8 cellular contexts compared by ENCODE assay signal in genomic region chrX:71096702-71097032, GRCh38. TPM values are rescaled to one million over a fixed set of nuclear protein-coding genes. Genes with fewer than 3 reads are reported as not detected.
DNase-seq lines count a peak whose midpoint lies in the region; ATAC-seq and TF ChIP-seq lines count a peak whose summit lies in the region.

No MANE protein-coding gene starts in this region.

- no peak for TF ChIP-seq POLR2A in spleen (IDR thresholded peaks at IDR 0.05)

- DNase-seq in HAP-1 (ENCODE audit: low spot score in 2 of 2) = no peak
- no peak for DNase-seq in activated CD8-positive, alpha-beta T cell treated with anti-CD3 and anti-CD28 coated beads, Interleukin-2, amount 10 ng/mL, durations not matched to agents 7 days and 5 days
- DNase-seq in spleen = no peak
- no peak for DNase-seq in foreskin keratinocyte
- DNase-seq in HCEC 1CT = no peak

- whole genome bisulfite sequencing in spleen, 5 donors = 1 to 32% (median 11%) methylated on average over 6 to 15 of the region's 15 CpGs; no CpG with 5 or more reads in 1 of the 5 donors

- TF ChIP-seq CTCF in spleen (IDR thresholded peaks at IDR 0.05 in 8 of 11, conservative IDR thresholded peaks at IDR 0.05 in 3 of 11) = no peak
- no peak for TF ChIP-seq CTCF in foreskin keratinocyte (conservative IDR thresholded peaks at IDR 0.05)

- H3K4me3 Mint-ChIP-seq in activated CD8-positive, alpha-beta T cell treated with anti-CD3 and anti-CD28 coated beads, Interleukin-2, amount 10 ng/mL, durations not matched to agents 7 days and 5 days = peak overlapping the region; percentile 87

- peaks cover 44% of the 10 kb centered on the region for H3K4me1 Mint-ChIP-seq in activated CD8-positive, alpha-beta T cell treated with anti-CD3 and anti-CD28 coated beads, Interleukin-2, amount 10 ng/mL, durations not matched to agents 7 days and 5 days (ENCODE audit: low read depth)

- peak overlapping the region; percentile 53 for H3K4me3 ChIP-seq in HAP-1
- H3K4me3 ChIP-seq in iPS-11a (ENCODE audit: low read depth, low read length) = peak overlapping the region; percentile 63
- H3K4me3 ChIP-seq in spleen = peak overlapping the region; percentile 28 to 77 (median 47)

- H3K27me3 ChIP-seq in HAP-1 (ENCODE audit: low read depth) = no peaks in the 10 kb centered on the region
- H3K27me3 ChIP-seq in spleen (replicated peaks in 1 of 7) = peaks cover 0 to 3% (median 0%) of the 10 kb centered on the region in 7 donors
- H3K27me3 ChIP-seq in foreskin keratinocyte = no peaks in the 10 kb centered on the region

- H3K27ac ChIP-seq in spleen = peak overlapping the region in 7 of 8 donors; percentile 53 to 90 (median 84)
- no peak overlapping the region for H3K27ac ChIP-seq in foreskin keratinocyte

- POLR2A ChIA-PET in activated CD8-positive, alpha-beta T cell treated with anti-CD3 and anti-CD28 coated beads, Interleukin-2, amount 10 ng/mL, durations not matched to agents 7 days and 5 days (lab: Charles Lee) = interaction anchor here (0.6 to 1.3 kb wide), 5 partner anchors 12 to 1175 kb away, joined by 3 to 17 read pairs (median 4); partner anchors contain the start of genes IL2RG and MED12

- CTCF ChIA-PET in activated CD8-positive, alpha-beta T cell treated with anti-CD3 and anti-CD28 coated beads, Interleukin-2, amount 10 ng/mL, durations not matched to agents 7 days and 5 days (lab: Charles Lee) = interaction anchor here (0.6 to 1.8 kb wide), 5 partner anchors 10 to 82 kb away, joined by 3 to 10 read pairs (median 4); partner anchors contain the start of genes CXorf65 and MED12

- intact Hi-C loops in spleen (cut with DNase I; ENCODE audit: low total_unique reads) = no loop called here

- H3K27ac Mint-ChIP-seq in activated CD8-positive, alpha-beta T cell treated with anti-CD3 and anti-CD28 coated beads, Interleukin-2, amount 10 ng/mL, durations not matched to agents 7 days and 5 days = no peak overlapping the region

- no peaks in the 10 kb centered on the region for H3K27me3 Mint-ChIP-seq in activated CD8-positive, alpha-beta T cell treated with anti-CD3 and anti-CD28 coated beads, Interleukin-2, amount 10 ng/mL, durations not matched to agents 7 days and 5 days (ENCODE audit: low read depth)

- no peaks in the 10 kb centered on the region for H3K9me3 Mint-ChIP-seq in activated CD8-positive, alpha-beta T cell treated with anti-CD3 and anti-CD28 coated beads, Interleukin-2, amount 10 ng/mL, durations not matched to agents 7 days and 5 days (ENCODE audit: insufficient read depth)

- peaks cover 2% of the 10 kb centered on the region for H3K36me3 Mint-ChIP-seq in activated CD8-positive, alpha-beta T cell treated with anti-CD3 and anti-CD28 coated beads, Interleukin-2, amount 10 ng/mL, durations not matched to agents 7 days and 5 days (ENCODE audit: low read depth)

- ATAC-seq in activated CD8-positive, alpha-beta T cell treated with anti-CD3 and anti-CD28 coated beads, Interleukin-2, amount 10 ng/mL, durations not matched to agents 7 days and 5 days = no peak
- ATAC-seq in foreskin keratinocyte (no peak), HG03095 (IDR thresholded peaks at IDR 0.05; ENCODE audit: unreplicated experiment) (no peak), HG03025 (IDR thresholded peaks at IDR 0.05; ENCODE audit: low FRiP score, unreplicated experiment) (no peak)

- peaks cover 5% of the 10 kb centered on the region; the same call in 1 of the 2 replicates for H3K4me1 ChIP-seq in HAP-1
- H3K4me1 ChIP-seq in spleen = peaks cover 10 to 54% (median 31%) of the 10 kb centered on the region in 6 donors
- H3K4me1 ChIP-seq in foreskin keratinocyte = no peaks in the 10 kb centered on the region

- H3K36me3 ChIP-seq in HAP-1 (replicated peaks) (no peaks in the 10 kb centered on the region), spleen (peaks cover 0 to 8% (median 0%) of the 10 kb centered on the region in 6 donors)

- H3K9me3 ChIP-seq in HAP-1 = no peaks in the 10 kb centered on the region
- no peaks in the 10 kb centered on the region for H3K9me3 ChIP-seq in spleen

- in situ Hi-C loops in HAP-1 (cut with MboI; ENCODE audit: low sequenced_read_pairs) = no loop called here

RNA-seq across cellular contexts. Expression of gene FOXO4, which starts 1.0 kb away (rescaled TPM):
- 10 to 100 TPM; 12.7 to 14.2 TPM for total RNA-seq in activated CD8-positive, alpha-beta T cell treated with anti-CD3 and anti-CD28 coated beads, Interleukin-2, amount 10 ng/mL, durations not matched to agents 7 days and 5 days
- total RNA-seq in spleen (10 to 100 TPM; 19.1 to 50.9 (median 32.9) TPM), foreskin keratinocyte (2.3 and 2.7 TPM in 2 replicates)
- polyA plus RNA-seq in spleen (10 to 100 TPM in 1 of 3 donors, 1 to 10 TPM in 2; 5.1 to 12.9 (median 5.8) TPM), foreskin keratinocyte (1.6 and 1.9 TPM in 2 replicates)

RNA-seq across cellular contexts. Expression of gene CXorf65, which starts 9.9 kb away (rescaled TPM):
- 10 to 100 TPM; 12.7 to 17.6 TPM for total RNA-seq in activated CD8-positive, alpha-beta T cell treated with anti-CD3 and anti-CD28 coated beads, Interleukin-2, amount 10 ng/mL, durations not matched to agents 7 days and 5 days
- total RNA-seq in spleen (10 to 100 TPM in 1 of 7 donors, 1 to 10 TPM in 6; 1.7 to 14.4 (median 6.7) TPM), foreskin keratinocyte (not detected in 2 replicates)
- polyA plus RNA-seq in spleen (10 to 100 TPM in 1 of 3 donors, 1 to 10 TPM in 2; 3.7 to 27.2 (median 7.5) TPM), foreskin keratinocyte (not detected in 2 replicates)

RNA-seq across cellular contexts. Expression of gene IL2RG, which starts 14.7 kb away (rescaled TPM):
- 100 to 1,000 TPM; 348 to 351 TPM for total RNA-seq in activated CD8-positive, alpha-beta T cell treated with anti-CD3 and anti-CD28 coated beads, Interleukin-2, amount 10 ng/mL, durations not matched to agents 7 days and 5 days
- total RNA-seq in spleen = 100 to 1,000 TPM in 6 of 7 donors, 10 to 100 TPM in 1; 92.6 to 174 (median 127) TPM
- polyA plus RNA-seq in spleen = 100 to 1,000 TPM in 2 of 3 donors, 10 to 100 TPM in 1; 89.8 to 155 (median 122) TPM
- total RNA-seq in foreskin keratinocyte = 0.11 and 0.27 TPM in 2 replicates
- 0.16 and 0.17 TPM in 2 replicates for polyA plus RNA-seq in foreskin keratinocyte

RNA-seq across cellular contexts. Expression of gene MED12, which starts 21.7 kb away (rescaled TPM):
- total RNA-seq in activated CD8-positive, alpha-beta T cell treated with anti-CD3 and anti-CD28 coated beads, Interleukin-2, amount 10 ng/mL, durations not matched to agents 7 days and 5 days = 10 to 100 TPM; 49.0 to 50.2 TPM
- total RNA-seq in spleen = 100 to 1,000 TPM in 3 of 7 donors, 10 to 100 TPM in 4; 90.0 to 151 (median 98.7) TPM
- 10 to 100 TPM in 1 of 3 donors, 1 to 10 TPM in 2; 5.2 to 15.6 (median 5.3) TPM for polyA plus RNA-seq in spleen
- total RNA-seq in foreskin keratinocyte = 12.8 and 14.9 TPM in 2 replicates
- 4.6 and 5.1 TPM in 2 replicates for polyA plus RNA-seq in foreskin keratinocyte

RNA-seq across cellular contexts. Expression of gene SNX12, which starts 28.5 kb away (rescaled TPM):
- total RNA-seq in activated CD8-positive, alpha-beta T cell treated with anti-CD3 and anti-CD28 coated beads, Interleukin-2, amount 10 ng/mL, durations not matched to agents 7 days and 5 days = 10 to 100 TPM; 38.9 to 46.9 TPM
- 10 to 100 TPM; 37.1 to 47.6 (median 41.0) TPM for total RNA-seq in spleen
- polyA plus RNA-seq in spleen = 10 to 100 TPM; 11.7 to 28.7 (median 14.0) TPM
- 58.6 and 60.4 TPM in 2 replicates for total RNA-seq in foreskin keratinocyte
- polyA plus RNA-seq in foreskin keratinocyte = 41.7 and 44.8 TPM in 2 replicates

Comparison
In these comparisons a context has a peak if more than half of its experiments do, and no peak if none do; other contexts are left out.
1. RNA of gene IL2RG, which starts 14.7 kb away (total RNA-seq): 348 to 351 TPM in activated CD8-positive, alpha-beta T cell treated with anti-CD3 and anti-CD28 coated beads, Interleukin-2, amount 10 ng/mL, durations not matched to agents 7 days and 5 days and 92.6 to 174 TPM in spleen; 0.11 to 0.27 TPM in foreskin keratinocyte; every median in the first group is over 10 times any median in the second.
2. Peak in every context shown above with its lines, with median percentiles within 50 percentile points of each other: H3K4me3 ChIP-seq.